In genomic region chr3:101851833-101852232, GRCh38 we compare ENCODE assay signal across 1 cellular context.
TF ChIP-seq lines count a peak whose summit lies in the region.

No MANE protein-coding gene starts in this region.

TF ChIP-seq in GM23338, 12 proteins besides CTCF, POLR2A, EP300 and RAD21 (continued from another document):
- TF ChIP-seq, protein P1, sequence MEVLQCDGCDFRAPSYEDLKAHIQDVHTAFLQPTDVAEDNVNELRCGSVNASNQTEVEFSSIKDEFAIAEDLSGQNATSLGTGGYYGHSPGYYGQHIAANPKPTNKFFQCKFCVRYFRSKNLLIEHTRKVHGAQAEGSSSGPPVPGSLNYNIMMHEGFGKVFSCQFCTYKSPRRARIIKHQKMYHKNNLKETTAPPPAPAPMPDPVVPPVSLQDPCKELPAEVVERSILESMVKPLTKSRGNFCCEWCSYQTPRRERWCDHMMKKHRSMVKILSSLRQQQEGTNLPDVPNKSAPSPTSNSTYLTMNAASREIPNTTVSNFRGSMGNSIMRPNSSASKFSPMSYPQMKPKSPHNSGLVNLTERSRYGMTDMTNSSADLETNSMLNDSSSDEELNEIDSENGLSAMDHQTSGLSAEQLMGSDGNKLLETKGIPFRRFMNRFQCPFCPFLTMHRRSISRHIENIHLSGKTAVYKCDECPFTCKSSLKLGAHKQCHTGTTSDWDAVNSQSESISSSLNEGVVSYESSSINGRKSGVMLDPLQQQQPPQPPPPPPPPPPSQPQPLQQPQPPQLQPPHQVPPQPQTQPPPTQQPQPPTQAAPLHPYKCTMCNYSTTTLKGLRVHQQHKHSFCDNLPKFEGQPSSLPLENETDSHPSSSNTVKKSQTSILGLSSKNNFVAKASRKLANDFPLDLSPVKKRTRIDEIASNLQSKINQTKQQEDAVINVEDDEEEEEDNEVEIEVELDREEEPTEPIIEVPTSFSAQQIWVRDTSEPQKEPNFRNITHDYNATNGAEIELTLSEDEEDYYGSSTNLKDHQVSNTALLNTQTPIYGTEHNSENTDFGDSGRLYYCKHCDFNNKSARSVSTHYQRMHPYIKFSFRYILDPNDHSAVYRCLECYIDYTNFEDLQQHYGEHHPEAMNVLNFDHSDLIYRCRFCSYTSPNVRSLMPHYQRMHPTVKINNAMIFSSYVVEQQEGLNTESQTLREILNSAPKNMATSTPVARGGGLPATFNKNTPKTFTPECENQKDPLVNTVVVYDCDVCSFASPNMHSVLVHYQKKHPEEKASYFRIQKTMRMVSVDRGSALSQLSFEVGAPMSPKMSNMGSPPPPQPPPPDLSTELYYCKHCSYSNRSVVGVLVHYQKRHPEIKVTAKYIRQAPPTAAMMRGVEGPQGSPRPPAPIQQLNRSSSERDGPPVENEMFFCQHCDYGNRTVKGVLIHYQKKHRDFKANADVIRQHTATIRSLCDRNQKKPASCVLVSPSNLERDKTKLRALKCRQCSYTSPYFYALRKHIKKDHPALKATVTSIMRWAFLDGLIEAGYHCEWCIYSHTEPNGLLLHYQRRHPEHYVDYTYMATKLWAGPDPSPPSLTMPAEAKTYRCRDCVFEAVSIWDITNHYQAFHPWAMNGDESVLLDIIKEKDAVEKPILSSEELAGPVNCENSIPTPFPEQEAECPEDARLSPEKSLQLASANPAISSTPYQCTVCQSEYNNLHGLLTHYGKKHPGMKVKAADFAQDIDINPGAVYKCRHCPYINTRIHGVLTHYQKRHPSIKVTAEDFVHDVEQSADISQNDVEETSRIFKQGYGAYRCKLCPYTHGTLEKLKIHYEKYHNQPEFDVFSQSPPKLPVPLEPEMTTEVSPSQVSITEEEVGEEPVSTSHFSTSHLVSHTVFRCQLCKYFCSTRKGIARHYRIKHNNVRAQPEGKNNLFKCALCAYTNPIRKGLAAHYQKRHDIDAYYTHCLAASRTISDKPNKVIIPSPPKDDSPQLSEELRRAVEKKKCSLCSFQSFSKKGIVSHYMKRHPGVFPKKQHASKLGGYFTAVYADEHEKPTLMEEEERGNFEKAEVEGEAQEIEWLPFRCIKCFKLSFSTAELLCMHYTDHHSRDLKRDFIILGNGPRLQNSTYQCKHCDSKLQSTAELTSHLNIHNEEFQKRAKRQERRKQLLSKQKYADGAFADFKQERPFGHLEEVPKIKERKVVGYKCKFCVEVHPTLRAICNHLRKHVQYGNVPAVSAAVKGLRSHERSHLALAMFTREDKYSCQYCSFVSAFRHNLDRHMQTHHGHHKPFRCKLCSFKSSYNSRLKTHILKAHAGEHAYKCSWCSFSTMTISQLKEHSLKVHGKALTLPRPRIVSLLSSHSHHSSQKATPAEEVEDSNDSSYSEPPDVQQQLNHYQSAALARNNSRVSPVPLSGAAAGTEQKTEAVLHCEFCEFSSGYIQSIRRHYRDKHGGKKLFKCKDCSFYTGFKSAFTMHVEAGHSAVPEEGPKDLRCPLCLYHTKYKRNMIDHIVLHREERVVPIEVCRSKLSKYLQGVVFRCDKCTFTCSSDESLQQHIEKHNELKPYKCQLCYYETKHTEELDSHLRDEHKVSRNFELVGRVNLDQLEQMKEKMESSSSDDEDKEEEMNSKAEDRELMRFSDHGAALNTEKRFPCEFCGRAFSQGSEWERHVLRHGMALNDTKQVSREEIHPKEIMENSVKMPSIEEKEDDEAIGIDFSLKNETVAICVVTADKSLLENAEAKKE (CRISPR knock-in tag; IDR thresholded peaks at IDR 0.05) = no peak
- TF ChIP-seq EZH2phosphoT487 (IDR thresholded peaks at IDR 0.05; ENCODE audit: unreplicated experiment) = no peak
- TF ChIP-seq ZNF114 (CRISPR knock-in tag; IDR thresholded peaks at IDR 0.05) = no peak
- TF ChIP-seq NANOG (IDR thresholded peaks at IDR 0.05; ENCODE audit: borderline replicate concordance) = no peak
- no peak for TF ChIP-seq ETS1 (IDR thresholded peaks at IDR 0.05)
- TF ChIP-seq JUNB (IDR thresholded peaks at IDR 0.05; ENCODE audit: unreplicated experiment) = no peak
- TF ChIP-seq EZH2 (IDR thresholded peaks at IDR 0.05; ENCODE audit: low read depth, unreplicated experiment) = no peak
